In the genomic region with DNA sequence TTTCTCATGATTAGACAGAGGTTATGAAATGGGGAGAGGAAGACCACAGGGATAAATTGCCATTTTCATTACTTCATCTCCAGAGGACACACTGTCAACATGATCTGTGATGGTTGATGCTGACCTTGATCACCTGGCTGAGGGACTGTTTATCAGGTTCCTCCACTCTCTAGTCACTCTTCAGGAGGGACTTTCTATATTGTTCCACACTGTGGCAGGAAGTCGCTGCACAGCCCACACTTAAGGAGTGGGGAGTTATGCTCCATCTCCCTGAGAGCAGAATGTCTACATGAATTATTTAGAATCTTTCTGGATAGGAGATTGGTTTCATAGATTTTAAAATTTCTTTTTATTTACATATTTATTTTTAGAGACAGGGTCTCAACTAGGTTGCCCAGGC, we compare ENCODE assay signal across 1 cellular context.
TF ChIP-seq lines count a peak whose summit lies in the region.

No MANE protein-coding gene starts in this region.

TF ChIP-seq in HCT116, 20 proteins besides CTCF, POLR2A, EP300 and RAD21 (continued from another document):
- TF ChIP-seq ZFX (IDR thresholded peaks at IDR 0.05) (no peak), EGR1 (IDR thresholded peaks at IDR 0.05; ENCODE audit: low read depth) (no peak), EZH2phosphoT487 (IDR thresholded peaks at IDR 0.05; ENCODE audit: borderline replicate concordance) (no peak), SP1 (IDR thresholded peaks at IDR 0.05; ENCODE audit: low read depth) (no peak)
- TF ChIP-seq, protein P1, sequence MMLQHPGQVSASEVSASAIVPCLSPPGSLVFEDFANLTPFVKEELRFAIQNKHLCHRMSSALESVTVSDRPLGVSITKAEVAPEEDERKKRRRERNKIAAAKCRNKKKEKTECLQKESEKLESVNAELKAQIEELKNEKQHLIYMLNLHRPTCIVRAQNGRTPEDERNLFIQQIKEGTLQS (IDR thresholded peaks at IDR 0.05): no peak
